ENCODE assay signal across 31 cellular contexts in genomic region chr10:32253821-32254220, GRCh38.
DNase-seq lines count a peak whose midpoint lies in the region; FAIRE-seq and TF ChIP-seq lines count a peak whose summit lies in the region.
"Had no signal": no experiment of that assay in that cellular context is flagged by ENCODE, and none has a peak within 500 bp of the region (broad histone marks: within the 10 kb centered on the region; RNA-seq: fewer than 3 reads in every experiment).

No MANE protein-coding gene starts in this region.

- H3F3A ChIP-seq in smooth muscle cell (ENCODE audit: low read depth): no peaks in the 10 kb centered on the region

- no peaks in the 10 kb centered on the region for H3K36me3 Mint-ChIP-seq in activated naive CD4-positive, alpha-beta T cell treated with anti-CD3 and anti-CD28 coated beads for 36 hours (ENCODE audit: low read depth)
- H3K36me3 Mint-ChIP-seq: natural killer cell, type B pancreatic cell had no signal

- DNase-seq in activated naive CD4-positive, alpha-beta T cell treated with anti-CD3 and anti-CD28 coated beads for 36 hours: peak; percentile 8
- no peak for DNase-seq in activated naive CD4-positive, alpha-beta T cell (lab: John Stamatoyannopoulos, UW)
- DNase-seq in OCI-LY7 (ENCODE audit: low spot score) (no peak), H1 (ENCODE audit: low read depth in 1 of 2, low spot score in 2 of 2) (peak in 1 of 2 experiments; percentile 40), trophoblast cell (no peak), erythroblast (lab: John Stamatoyannopoulos, UW) (no peak), DMS53 treated with DMSO at 0.1 percent for 48 hours (lab: John Stamatoyannopoulos, UW; ENCODE audit: unreplicated experiment) (no peak), smooth muscle cell (lab: John Stamatoyannopoulos, UW; ENCODE audit: unreplicated experiment) (no peak)
- DNase-seq: ACHN; activated CD8-positive, alpha-beta T cell treated with anti-CD3 and anti-CD28 coated beads, Interleukin-2, amount 10 ng/mL, durations not matched to agents 7 days and 5 days; activated effector memory CD4-positive, alpha-beta T cell treated with anti-CD3 and anti-CD28 coated beads, Interleukin-2, amount 50 U/mL, for 16 hours; activated naive CD8-positive, alpha-beta T cell treated with anti-CD3 and anti-CD28 coated beads, Interleukin-2, amount 50 U/mL, for 24 hours; activated T-cell treated with anti-CD3 and anti-CD28 coated beads for 4 hours; BE2C; caudate nucleus; dermis blood vessel endothelial cell; DMS153; HCEC 1CT; Karpas-422; left ventricle myocardium inferior; natural killer cell; NCI-H1048; NCI-H1694 treated with DMSO at 0.1 percent for 48 hours; NCI-H2171; NCI-H510A; stimulated activated CD4-positive, alpha-beta T cell treated with anti-CD3 and anti-CD28 coated beads, Interleukin-2, amount 100 ng/mL, for 24 hours; T-helper 2 cell had no signal

- H2BK120ac ChIP-seq in H1 (replicated peaks; ENCODE audit: low read depth, low read length): no peak overlapping the region
- H2BK120ac ChIP-seq in trophoblast cell (ENCODE audit: insufficient read depth, low read length, poor library complexity): no peak overlapping the region

- no peak overlapping the region for H3K9ac ChIP-seq in H1 (replicated peaks in 1 of 4; ENCODE audit: extremely low read depth in 1 of 4, low read depth in 3 of 4, low read length in 3 of 4)
- no peak overlapping the region for H3K9ac ChIP-seq in trophoblast cell (ENCODE audit: low read length)
- no peak overlapping the region for H3K9ac ChIP-seq in smooth muscle cell (ENCODE audit: low read depth)

- H3K9me3 Mint-ChIP-seq in activated naive CD4-positive, alpha-beta T cell treated with anti-CD3 and anti-CD28 coated beads for 36 hours: no peaks in the 10 kb centered on the region
- H3K9me3 Mint-ChIP-seq: activated naive CD8-positive, alpha-beta T cell treated with anti-CD3 and anti-CD28 coated beads, Interleukin-2, amount 50 U/mL, for 24 hours; natural killer cell; type B pancreatic cell had no signal

- H3K9me3 ChIP-seq in OCI-LY7 (ENCODE audit: low read length) (no peaks in the 10 kb centered on the region), H1 (ENCODE audit: insufficient read depth in 2 of 2, low read depth in 1 of 2, low read length in 1 of 2) (no peaks in the 10 kb centered on the region), trophoblast cell (ENCODE audit: insufficient read depth, low read depth, low read length) (no peaks in the 10 kb centered on the region), smooth muscle cell (replicated peaks; ENCODE audit: low read depth) (no peaks in the 10 kb centered on the region)
- H3K9me3 ChIP-seq: BE2C, left ventricle myocardium inferior had no signal

- no peak overlapping the region for H2BK15ac ChIP-seq in H1 (ENCODE audit: low read length)

- H3K4me3 ChIP-seq in OCI-LY7 (ENCODE audit: low read depth, low read length, poor library complexity, severe bottlenecking) (no peak overlapping the region), H1 (ENCODE audit: extremely low read depth in 1 of 4, insufficient read depth in 2 of 4, low read depth in 3 of 4, low read length in 4 of 4) (no peak overlapping the region), trophoblast cell (ENCODE audit: low read depth, low read length) (no peak overlapping the region), smooth muscle cell (no peak overlapping the region)
- H3K4me3 ChIP-seq: left ventricle myocardium inferior had no signal

- H2BK20ac ChIP-seq in H1 (ENCODE audit: low read length): no peak overlapping the region

- 87% methylated on average over 2 of the region's 2 CpGs; no CpG with 5 or more reads in 1 of the 2 experiments for WGBS in H1 (ENCODE audit: extremely low coverage in 1 of 2, insufficient coverage in 1 of 2, insufficient read length in 1 of 2, insufficient replicate concordance in 2 of 2, low coverage in 1 of 2, low lambda C conversion rate in 2 of 2, missing lambda C conversion rate in 1 of 2), 2 experiments
- WGBS in trophoblast cell (ENCODE audit: extremely low coverage, insufficient coverage, insufficient read length): no CpG with 5 or more reads among the region's 2 CpGs
- WGBS in smooth muscle cell (ENCODE audit: low lambda C conversion rate): 79% methylated on average over 2 of the region's 2 CpGs

- TF ChIP-seq POLR2A in H1 (IDR thresholded peaks at IDR 0.05; ENCODE audit: control extremely low read depth in 1 of 2, low read depth in 2 of 2, low read length in 2 of 2) (no peak), erythroblast (IDR thresholded peaks at IDR 0.05; ENCODE audit: low read length) (no peak)

- H3K4me1 ChIP-seq in OCI-LY7 (ENCODE audit: insufficient read depth, low read length, poor library complexity, severe bottlenecking): peaks cover 22% of the 10 kb centered on the region
- no peaks in the 10 kb centered on the region for H3K4me1 ChIP-seq in H1 (replicated peaks in 1 of 4; ENCODE audit: control insufficient read depth in 3 of 4, insufficient read depth in 4 of 4, low read length in 3 of 4)
- peaks cover 9 to 11% of the 10 kb centered on the region in 2 experiments for H3K4me1 ChIP-seq in trophoblast cell (ENCODE audit: control insufficient read depth in 1 of 2, insufficient read depth in 2 of 2, low read length in 2 of 2)
- no peaks in the 10 kb centered on the region for H3K4me1 ChIP-seq in smooth muscle cell (ENCODE audit: low read depth)
- H3K4me1 ChIP-seq: BE2C, left ventricle myocardium inferior had no signal

- no peak for FAIRE-seq in H1 (lab: Jason Lieb, UNC)
- FAIRE-seq: GM19239, RCC 7860 had no signal

- no peak overlapping the region for H3K4me2 ChIP-seq in OCI-LY7 (ENCODE audit: low read length)
- H3K4me2 ChIP-seq in H1 (ENCODE audit: insufficient read depth in 1 of 2, low read depth in 2 of 2, low read length in 2 of 2): no peak overlapping the region
- H3K4me2 ChIP-seq in trophoblast cell (ENCODE audit: low read length): no peak overlapping the region
- no peak overlapping the region for H3K4me2 ChIP-seq in smooth muscle cell

- H3K23ac ChIP-seq in H1 (ENCODE audit: insufficient read length) (no peak overlapping the region), trophoblast cell (ENCODE audit: low read length) (no peak overlapping the region)

- H3K14ac ChIP-seq in H1 (ENCODE audit: insufficient read length) (no peak overlapping the region), trophoblast cell (ENCODE audit: low read length) (no peak overlapping the region)

- TF ChIP-seq CTCF in OCI-LY7 (conservative IDR thresholded peaks at IDR 0.05; ENCODE audit: low read length) (0 out of 2 replicates have a peak, but pooled peaks have one; percentile 27), H1 (IDR thresholded peaks at IDR 0.05; ENCODE audit: control extremely low read depth in 1 of 3, insufficient read depth in 1 of 3, low read depth in 1 of 3, low read length in 3 of 3) (peak; percentile 19 to 28 (median 27); a peak in 3 of 4 replicates), smooth muscle cell (IDR thresholded peaks at IDR 0.05; ENCODE audit: borderline replicate concordance, insufficient read depth, poor library complexity, severe bottlenecking) (no peak)

- no peak overlapping the region for H4K12ac ChIP-seq in trophoblast cell (ENCODE audit: low read depth, low read length)

- no peaks in the 10 kb centered on the region for H3K79me1 ChIP-seq in H1 (ENCODE audit: low read depth, low read length)
- no peaks in the 10 kb centered on the region for H3K79me1 ChIP-seq in trophoblast cell (ENCODE audit: low read length)

- intact Hi-C loops in activated naive CD4-positive, alpha-beta T cell treated with anti-CD3 and anti-CD28 coated beads for 36 hours (cut with micrococcal nuclease): no loop called here
- intact Hi-C loops in OCI-LY7 (cut with micrococcal nuclease; ENCODE audit: unreplicated experiment): no loop called here

- no peaks in the 10 kb centered on the region for H3K27me3 ChIP-seq in H1 (replicated peaks in 1 of 4; ENCODE audit: control insufficient read depth in 3 of 4, extremely low read depth in 1 of 4, insufficient read depth in 3 of 4, low read length in 3 of 4)
- H3K27me3 ChIP-seq in trophoblast cell (ENCODE audit: insufficient read depth, low read length): no peaks in the 10 kb centered on the region
- H3K27me3 ChIP-seq in smooth muscle cell (ENCODE audit: low read depth): no peaks in the 10 kb centered on the region
- H3K27me3 ChIP-seq: BE2C had no signal

- H3K79me2 ChIP-seq in OCI-LY7 (ENCODE audit: insufficient read depth, low read depth, low read length) (no peaks in the 10 kb centered on the region), H1 (ENCODE audit: control insufficient read depth in 1 of 2, insufficient read depth in 2 of 2, low read length in 2 of 2) (no peaks in the 10 kb centered on the region), trophoblast cell (ENCODE audit: control insufficient read depth, insufficient read depth, low read length, poor library complexity) (no peaks in the 10 kb centered on the region), smooth muscle cell (ENCODE audit: low read depth) (no peaks in the 10 kb centered on the region)

- H3K4me1 Mint-ChIP-seq in activated naive CD4-positive, alpha-beta T cell treated with anti-CD3 and anti-CD28 coated beads for 36 hours (ENCODE audit: low read depth): peaks cover 20% of the 10 kb centered on the region

- no peak overlapping the region for H2AK5ac ChIP-seq in H1 (ENCODE audit: low read depth, low read length)
- H2AK5ac ChIP-seq in trophoblast cell (ENCODE audit: low read length): no peak overlapping the region

- H3K56ac ChIP-seq in H1 (replicated peaks; ENCODE audit: insufficient read length, low read depth, low read length): no peak overlapping the region

- BruUV-seq in OCI-LY7 (replicated peaks; lab: Mats Ljungman, UMichigan): no TSS peak

- no peaks in the 10 kb centered on the region for H3K27me3 Mint-ChIP-seq in activated naive CD4-positive, alpha-beta T cell treated with anti-CD3 and anti-CD28 coated beads for 36 hours (ENCODE audit: low read depth)
- H3K27me3 Mint-ChIP-seq: activated CD4-positive, alpha-beta T cell treated with anti-CD3 and anti-CD28 coated beads for 36 hours; activated naive CD8-positive, alpha-beta T cell treated with anti-CD3 and anti-CD28 coated beads, Interleukin-2, amount 50 U/mL, for 24 hours; type B pancreatic cell had no signal

- H3K23me2 ChIP-seq in H1 (ENCODE audit: low read depth, low read length): no peaks in the 10 kb centered on the region

- no peak overlapping the region for H4K5ac ChIP-seq in H1 (ENCODE audit: insufficient read length, low read depth, low read length)

- no peak overlapping the region for H2BK12ac ChIP-seq in H1 (ENCODE audit: low read depth, low read length)
- no peak overlapping the region for H2BK12ac ChIP-seq in trophoblast cell (ENCODE audit: low read length)

- H3K27ac ChIP-seq in OCI-LY7 (ENCODE audit: low read depth, low read length, poor library complexity, severe bottlenecking): no peak overlapping the region
- H3K27ac ChIP-seq in H1 (ENCODE audit: low read depth, low read length): no peak overlapping the region
- H3K27ac ChIP-seq in trophoblast cell (ENCODE audit: low read depth, low read length): peak overlapping the region; percentile 13
- H3K27ac ChIP-seq in smooth muscle cell (ENCODE audit: low read depth): no peak overlapping the region
- H3K27ac ChIP-seq: left ventricle myocardium inferior had no signal

- POLR2A ChIA-PET in OCI-LY7 (lab: Charles Lee) (interaction anchor here (0.8 to 0.9 kb wide), 2 partner anchors 188 to 265 kb away, joined by 3 read pairs; no protein-coding TSS in a partner anchor), H1 (lab: Charles Lee; ENCODE audit: partially characterized antibody) (interaction anchor here (1.8 kb wide), 1 partner anchor 9 kb away, joined by 5 read pairs; no protein-coding TSS in a partner anchor)

- H3K36me3 ChIP-seq in OCI-LY7 (ENCODE audit: insufficient read depth, low read length): no peaks in the 10 kb centered on the region
- no peaks in the 10 kb centered on the region for H3K36me3 ChIP-seq in H1 (ENCODE audit: control insufficient read depth in 2 of 4, insufficient read depth in 4 of 4, low read length in 3 of 4)
- no peaks in the 10 kb centered on the region for H3K36me3 ChIP-seq in trophoblast cell (ENCODE audit: control insufficient read depth in 1 of 2, insufficient read depth in 2 of 2, low read length in 2 of 2)
- no peaks in the 10 kb centered on the region for H3K36me3 ChIP-seq in smooth muscle cell (ENCODE audit: low read depth)
- H3K36me3 ChIP-seq: BE2C, left ventricle myocardium inferior had no signal

- no peak overlapping the region for H3K4me3 Mint-ChIP-seq in activated naive CD4-positive, alpha-beta T cell treated with anti-CD3 and anti-CD28 coated beads for 36 hours
- H3K4me3 Mint-ChIP-seq: activated CD4-positive, alpha-beta T cell treated with anti-CD3 and anti-CD28 coated beads for 36 hours; activated CD8-positive, alpha-beta T cell treated with anti-CD3 and anti-CD28 coated beads, Interleukin-2, amount 10 ng/mL, durations not matched to agents 7 days and 5 days; activated naive CD8-positive, alpha-beta T cell treated with anti-CD3 and anti-CD28 coated beads, Interleukin-2, amount 50 U/mL, for 24 hours; natural killer cell; type B pancreatic cell had no signal

- H3K9me2 ChIP-seq in OCI-LY7 (ENCODE audit: insufficient read depth, low read length): no peaks in the 10 kb centered on the region

- H3K4ac ChIP-seq in H1 (replicated peaks; ENCODE audit: insufficient read length, low read depth, low read length) (no peak overlapping the region), trophoblast cell (ENCODE audit: low read depth, low read length) (no peak overlapping the region)

- H4K91ac ChIP-seq in H1 (replicated peaks; ENCODE audit: insufficient read length, low read length): no peak overlapping the region
- no peak overlapping the region for H4K91ac ChIP-seq in trophoblast cell (ENCODE audit: low read depth, low read length)

- no peaks in the 10 kb centered on the region for H4K20me1 ChIP-seq in OCI-LY7 (ENCODE audit: insufficient read depth, low read length)
- no peaks in the 10 kb centered on the region for H4K20me1 ChIP-seq in H1 (replicated peaks in 1 of 2; ENCODE audit: control insufficient read depth in 1 of 2, insufficient read depth in 2 of 2, low read length in 2 of 2)
- no peaks in the 10 kb centered on the region for H4K20me1 ChIP-seq in smooth muscle cell (ENCODE audit: low read depth)

- H3K18ac ChIP-seq in H1 (ENCODE audit: extremely low read depth, low read length) (no peak overlapping the region; the same call in 1 of the 2 replicates), trophoblast cell (ENCODE audit: low read length) (no peak overlapping the region)

- H2AFZ ChIP-seq in OCI-LY7 (ENCODE audit: low read length) (no peak overlapping the region), H1 (ENCODE audit: low read length) (no peak overlapping the region), trophoblast cell (ENCODE audit: insufficient read depth, low read length, poor library complexity) (no peak overlapping the region), smooth muscle cell (ENCODE audit: low read depth) (no peak overlapping the region)

- no peak for TF ChIP-seq EP300 in H1 (IDR thresholded peaks at IDR 0.05; ENCODE audit: borderline replicate concordance in 1 of 2, low read depth in 2 of 2, low read length in 2 of 2)

- H4K8ac ChIP-seq in H1 (ENCODE audit: extremely low read depth, insufficient read depth, low read length) (no peak overlapping the region), trophoblast cell (ENCODE audit: low read depth, low read length) (no peak overlapping the region)

- H3K27ac Mint-ChIP-seq in activated naive CD4-positive, alpha-beta T cell treated with anti-CD3 and anti-CD28 coated beads for 36 hours: no peak overlapping the region
- H3K27ac Mint-ChIP-seq: activated CD4-positive, alpha-beta T cell treated with anti-CD3 and anti-CD28 coated beads for 36 hours; activated CD8-positive, alpha-beta T cell treated with anti-CD3 and anti-CD28 coated beads, Interleukin-2, amount 10 ng/mL, durations not matched to agents 7 days and 5 days; activated naive CD8-positive, alpha-beta T cell treated with anti-CD3 and anti-CD28 coated beads, Interleukin-2, amount 50 U/mL, for 24 hours; natural killer cell had no signal

- peak in 1 of 2 experiments; percentile 40; a peak in 2 of 4 replicates for TF ChIP-seq RAD21 in H1 (IDR thresholded peaks at IDR 0.05 in 1 of 2, conservative IDR thresholded peaks at IDR 0.05 in 1 of 2; ENCODE audit: low read depth in 2 of 2, low read length in 2 of 2)

- CTCF ChIA-PET in activated naive CD4-positive, alpha-beta T cell treated with anti-CD3 and anti-CD28 coated beads for 36 hours (lab: Charles Lee): interaction anchor here (0.6 to 1.2 kb wide), 2 partner anchors 103 to 532 kb away, joined by 3 to 4 read pairs; no protein-coding TSS in a partner anchor
- CTCF ChIA-PET in OCI-LY7 (lab: Charles Lee; ENCODE audit: unreplicated experiment): no interaction called here
- CTCF ChIA-PET in H1 (lab: Charles Lee; ENCODE audit: partially characterized antibody): interaction anchor here (0.7 to 1.0 kb wide), 4 partner anchors 12 to 199 kb away, joined by 3 to 4 read pairs (median 3); no protein-coding TSS in a partner anchor

- H2BK5ac ChIP-seq in H1 (ENCODE audit: low read depth, low read length) (no peak overlapping the region), trophoblast cell (ENCODE audit: low read depth, low read length, poor library complexity) (no peak overlapping the region)
